Comparison of ENCODE assay signal across 11 cellular contexts in the genomic region with DNA sequence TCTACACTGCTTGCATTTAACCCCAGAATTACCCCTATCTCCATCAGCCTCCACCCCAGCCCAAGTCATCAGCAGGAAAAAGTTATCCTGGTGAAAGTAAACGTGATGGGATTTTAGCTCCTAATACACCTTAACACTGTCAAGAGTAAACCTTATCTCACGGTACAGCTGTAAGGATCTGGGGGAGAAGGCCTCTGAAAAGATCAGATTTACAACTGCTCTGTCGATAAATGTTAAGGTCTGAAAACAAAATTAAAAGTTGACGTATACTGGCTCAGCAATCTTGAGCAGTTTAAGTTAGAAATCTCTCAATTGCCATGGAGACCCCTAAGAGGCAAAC. TPM values are rescaled to one million over a fixed set of nuclear protein-coding genes. Genes with fewer than 3 reads are reported as not detected.
DNase-seq lines count a peak whose midpoint lies in the region; ATAC-seq and TF ChIP-seq lines count a peak whose summit lies in the region.
"Had no signal": no experiment of that assay in that cellular context is flagged by ENCODE, and none has a peak within 500 bp of the region (broad histone marks: within the 10 kb centered on the region; RNA-seq: fewer than 3 reads in every experiment).

No MANE protein-coding gene starts in this region.

- no peaks in the 10 kb centered on the region for H3K9me1 ChIP-seq in IMR-90 (ENCODE audit: insufficient read depth, low read length)

- H3K14ac ChIP-seq in IMR-90 (replicated peaks; ENCODE audit: low read depth, low read length), result peak overlapping the region; percentile 72; the same call in 1 of the 2 replicates

- H2BK20ac ChIP-seq in IMR-90 (ENCODE audit: low read depth, low read length), result no peak overlapping the region

- H3K27me3 Mint-ChIP-seq in memory B cell, result no peaks in the 10 kb centered on the region

- H3K27me3 ChIP-seq in IMR-90 (ENCODE audit: control insufficient read depth, insufficient read depth, low read length) (no peaks in the 10 kb centered on the region), thoracic aorta (replicated peaks; ENCODE audit: insufficient read depth) (no peaks in the 10 kb centered on the region)

- no peak for TF ChIP-seq RAD21 in IMR-90 (IDR thresholded peaks at IDR 0.05; ENCODE audit: low read length)

- H3K18ac ChIP-seq in IMR-90 (ENCODE audit: low read depth, low read length), result peak overlapping the region; percentile 62

- 0 out of 2 replicates have a peak overlapping the region, but pooled peaks have one; percentile 35 for H2BK120ac ChIP-seq in IMR-90 (ENCODE audit: low read depth, low read length)

- H3K27ac ChIP-seq in IMR-90 (ENCODE audit: insufficient read depth, low read length) (peak overlapping the region; percentile 92), coronary artery (no peak overlapping the region), thoracic aorta (no peak overlapping the region)
- H3K27ac ChIP-seq: BLaER1 treated with 17β-estradiol and CSF1 and Interleukin-3, amounts not matched to agents 10 nM and 100 nM had no signal

- peak overlapping the region; percentile 30; the same call in 1 of the 2 replicates for H2AK5ac ChIP-seq in IMR-90 (ENCODE audit: low read depth, low read length)

- TF ChIP-seq POLR2A in IMR-90 (IDR thresholded peaks at IDR 0.05; ENCODE audit: low read depth, low read length), result no peak

- H2BK15ac ChIP-seq in IMR-90 (ENCODE audit: low read depth, low read length), result 0 out of 3 replicates have a peak overlapping the region, but pooled peaks have one; percentile 7

- CTCF ChIA-PET in IMR-90 (lab: Yijun Ruan, JAX), result interaction anchor here (0.6 to 1.1 kb wide), 4 partner anchors 19 to 284 kb away, joined by 3 read pairs; no protein-coding TSS in a partner anchor

- H3K36me3 ChIP-seq in IMR-90 (ENCODE audit: control insufficient read depth, insufficient read depth, low read length) (no peaks in the 10 kb centered on the region), thoracic aorta (no peaks in the 10 kb centered on the region)
- H3K36me3 ChIP-seq: BLaER1 treated with 17β-estradiol and CSF1 and Interleukin-3, amounts not matched to agents 10 nM and 100 nM had no signal

- peak overlapping the region; percentile 23 to 39; a peak in 3 of 4 replicates for H4K8ac ChIP-seq in IMR-90 (ENCODE audit: low read depth in 2 of 2, low read length in 2 of 2)

- in situ Hi-C loops in IMR-90 (cut with MboI; ENCODE audit: low sequenced_read_pairs), result loop anchor here (5.0 to 25.0 kb wide), 4 partner anchors 244 to 1003 kb away; partner anchors contain the start of genes CBX3, HNRNPA2B1, HOXA2 and HOXA5
- in situ Hi-C loops in GM13976 (cut with MboI; ENCODE audit: low sequenced_read_pairs, unreplicated experiment), result loop anchor here (10.0 kb wide), 1 partner anchor 297 kb away; the partner anchor contains the start of genes HOXA3 and HOXA7

- H2BK5ac ChIP-seq in IMR-90 (ENCODE audit: low read depth, low read length, poor library complexity, severe bottlenecking), result peak overlapping the region; percentile 62

- peak overlapping the region; percentile 90 for H2AFZ ChIP-seq in IMR-90 (replicated peaks; ENCODE audit: low read length, poor library complexity)

- dilution Hi-C loops in IMR-90 (cut with HindIII; ENCODE audit: low sequenced_read_pairs, unreplicated experiment), result no loop called here

- ATAC-seq in IMR-90 (ENCODE audit: low read depth) (no peak), memory B cell (ENCODE audit: low read depth) (no peak), thoracic aorta (ENCODE audit: insufficient number of reproducible peaks, low FRiP score, low read depth) (no peak)
- no peak for ATAC-seq in activated naive CD4-positive, alpha-beta T cell treated with anti-CD3 and anti-CD28 coated beads, Interleukin-2, amount 50 U/mL, for 72 hours

- peak overlapping the region; percentile 4 for H3K4me3 Mint-ChIP-seq in memory B cell

- peaks cover 5 to 25% of the 10 kb centered on the region in 2 experiments; a peak in 2 of 4 replicates for H3K79me1 ChIP-seq in IMR-90 (ENCODE audit: low read depth in 1 of 2, low read length in 2 of 2)

- no CpG with 5 or more reads among the region's 4 CpGs for WGBS in IMR-90 (ENCODE audit: extremely low coverage in 2 of 2, insufficient read length in 1 of 2), 2 experiments

- TF ChIP-seq CTCF in IMR-90 (conservative IDR thresholded peaks at IDR 0.05; ENCODE audit: low read depth, low read length), result no peak
- no peak for TF ChIP-seq CTCF in coronary artery (IDR thresholded peaks at IDR 0.05)
- TF ChIP-seq CTCF in thoracic aorta (IDR thresholded peaks at IDR 0.05), result no peak
- TF ChIP-seq CTCF in GM13976 (IDR thresholded peaks at IDR 0.05; ENCODE audit: borderline replicate concordance, control extremely low read depth, extremely low read depth, insufficient read depth, missing control alignments), result no peak

- BruUV-seq in IMR-90 (replicated peaks; lab: Mats Ljungman, UMichigan), result no TSS peak

- H3K36me3 Mint-ChIP-seq in memory B cell, result peaks cover 2% of the 10 kb centered on the region
- H3K36me3 Mint-ChIP-seq in activated naive CD4-positive, alpha-beta T cell treated with anti-CD3 and anti-CD28 coated beads, Interleukin-2, amount 50 U/mL, for 72 hours, result peaks cover 0 to 4% of the 10 kb centered on the region in 2 donors

- DNase-seq in IMR-90, result peak; percentile 5
- no peak for DNase-seq in coronary artery (ENCODE audit: low spot score)
- no peak for DNase-seq in memory B cell (ENCODE audit: low spot score in 2 of 2)
- DNase-seq in thoracic aorta (ENCODE audit: low spot score), result no peak
- no peak for DNase-seq in foreskin melanocyte
- no peak for DNase-seq in cerebellar cortex (ENCODE audit: low spot score)
- DNase-seq in GM13976 (ENCODE audit: low spot score), result no peak
- DNase-seq in activated naive CD4-positive, alpha-beta T cell treated with anti-CD3 and anti-CD28 coated beads, Interleukin-2, amount 50 U/mL, for 72 hours (ENCODE audit: low spot score in 2 of 2), result no peak
- DNase-seq: effector memory CD4-positive, alpha-beta T cell; NCI-H446 treated with DMSO at 0.1 percent for 48 hours had no signal

- H3K9me3 ChIP-seq in IMR-90 (ENCODE audit: control insufficient read depth, insufficient read depth, low read length), result no peaks in the 10 kb centered on the region
- H3K9me3 ChIP-seq in thoracic aorta, result no peaks in the 10 kb centered on the region

- H3K4me1 ChIP-seq in IMR-90 (ENCODE audit: control insufficient read depth, insufficient read depth, low read length), result no peaks in the 10 kb centered on the region; the same call in 1 of the 2 replicates
- no peaks in the 10 kb centered on the region for H3K4me1 ChIP-seq in thoracic aorta (ENCODE audit: control insufficient read depth in 1 of 2, low read depth in 2 of 2)

- H3K4me3 ChIP-seq in IMR-90 (ENCODE audit: insufficient read depth, low read depth, low read length) (peak overlapping the region; percentile 46; the same call in 1 of the 2 replicates), coronary artery (peak overlapping the region; percentile 7), thoracic aorta (peak overlapping the region; percentile 3)
- H3K4me3 ChIP-seq: BLaER1 treated with 17β-estradiol and CSF1 and Interleukin-3, amounts not matched to agents 10 nM and 100 nM had no signal

- peaks cover 21% of the 10 kb centered on the region for H3K4me1 Mint-ChIP-seq in memory B cell

- intact Hi-C loops in IMR-90 (cut with micrococcal nuclease), result loop anchor here (10.0 kb wide), 1 partner anchor 993 kb away; no protein-coding TSS in a partner anchor

- peak overlapping the region; percentile 38 for H2AK9ac ChIP-seq in IMR-90 (replicated peaks; ENCODE audit: low read depth, low read length, poor library complexity)

- H3K27ac Mint-ChIP-seq in memory B cell, result peak overlapping the region; percentile 17
- no peak overlapping the region for H3K27ac Mint-ChIP-seq in activated naive CD4-positive, alpha-beta T cell treated with anti-CD3 and anti-CD28 coated beads, Interleukin-2, amount 50 U/mL, for 72 hours

- H4K5ac ChIP-seq in IMR-90 (ENCODE audit: low read depth, low read length), result peak overlapping the region; percentile 39; the same call in 1 of the 2 replicates

- H3K23ac ChIP-seq in IMR-90 (ENCODE audit: low read depth, low read length), result peak overlapping the region; percentile 42

- H3K4me2 ChIP-seq in IMR-90 (ENCODE audit: low read depth, low read length), result peak overlapping the region; percentile 94
- H3K4me2 ChIP-seq: BLaER1 treated with 17β-estradiol and CSF1 and Interleukin-3, amounts not matched to agents 10 nM and 100 nM had no signal

- H3K9ac ChIP-seq in IMR-90 (ENCODE audit: low read depth, low read length), result peak overlapping the region; percentile 81
- H3K9ac ChIP-seq: BLaER1 treated with 17β-estradiol and CSF1 and Interleukin-3, amounts not matched to agents 10 nM and 100 nM had no signal

- POLR2A ChIA-PET in IMR-90 (lab: Charles Lee; ENCODE audit: unreplicated experiment), result no interaction called here

- peak overlapping the region; percentile 39; the same call in 1 of the 2 replicates for H3K4ac ChIP-seq in IMR-90 (ENCODE audit: low read depth, low read length)

- no peak overlapping the region; the same call in 1 of the 2 replicates for H3K56ac ChIP-seq in IMR-90 (ENCODE audit: extremely low read depth, insufficient read depth, low read length)

- no peak overlapping the region; the same call in 1 of the 2 replicates for H4K91ac ChIP-seq in IMR-90 (ENCODE audit: insufficient read depth, low read depth, low read length)

- H4K20me1 ChIP-seq in IMR-90 (ENCODE audit: insufficient read depth, low read length), result no peaks in the 10 kb centered on the region
- H4K20me1 ChIP-seq: BLaER1 treated with 17β-estradiol and CSF1 and Interleukin-3, amounts not matched to agents 10 nM and 100 nM had no signal

- H3K9me3 Mint-ChIP-seq in memory B cell, result no peaks in the 10 kb centered on the region
- H3K9me3 Mint-ChIP-seq in activated naive CD4-positive, alpha-beta T cell treated with anti-CD3 and anti-CD28 coated beads, Interleukin-2, amount 50 U/mL, for 72 hours, result no peaks in the 10 kb centered on the region

TF ChIP-seq in IMR-90, 13 proteins besides CTCF, POLR2A, EP300 and RAD21 (continues in another document):
- TF ChIP-seq ELK1 (IDR thresholded peaks at IDR 0.05; ENCODE audit: borderline replicate concordance, low read depth, low read length), result no peak
- TF ChIP-seq MXI1 (IDR thresholded peaks at IDR 0.05; ENCODE audit: borderline replicate concordance, low read depth, low read length), result no peak

RNA-seq across cellular contexts. Expression of gene SKAP2, which starts 6.2 kb away (rescaled TPM):
- total RNA-seq in IMR-90 (2012; rRNA removed) (5.7 and 11.1 TPM in 2 replicates), thoracic aorta (10 to 100 TPM; 16.6 to 29.0 TPM)
- 5.4 and 7.4 TPM in 2 replicates for polyA plus RNA-seq in IMR-90 (2012; rRNA removed)
- 1.7 and 2.4 TPM in 2 replicates for polyA plus RNA-seq in IMR-90 (2012; cell fraction: cytosol; rRNA removed)
- polyA plus RNA-seq in IMR-90 (2012; cell fraction: nucleus; rRNA removed; ENCODE audit: low replicate concordance), result 1.1 and 4.2 TPM in 2 replicates
- 1 to 10 TPM; 7.2 to 7.4 TPM for total RNA-seq in activated naive CD4-positive, alpha-beta T cell treated with anti-CD3 and anti-CD28 coated beads, Interleukin-2, amount 50 U/mL, for 72 hours
